ENCODE assay signal across 8 cellular contexts in the genomic region with DNA sequence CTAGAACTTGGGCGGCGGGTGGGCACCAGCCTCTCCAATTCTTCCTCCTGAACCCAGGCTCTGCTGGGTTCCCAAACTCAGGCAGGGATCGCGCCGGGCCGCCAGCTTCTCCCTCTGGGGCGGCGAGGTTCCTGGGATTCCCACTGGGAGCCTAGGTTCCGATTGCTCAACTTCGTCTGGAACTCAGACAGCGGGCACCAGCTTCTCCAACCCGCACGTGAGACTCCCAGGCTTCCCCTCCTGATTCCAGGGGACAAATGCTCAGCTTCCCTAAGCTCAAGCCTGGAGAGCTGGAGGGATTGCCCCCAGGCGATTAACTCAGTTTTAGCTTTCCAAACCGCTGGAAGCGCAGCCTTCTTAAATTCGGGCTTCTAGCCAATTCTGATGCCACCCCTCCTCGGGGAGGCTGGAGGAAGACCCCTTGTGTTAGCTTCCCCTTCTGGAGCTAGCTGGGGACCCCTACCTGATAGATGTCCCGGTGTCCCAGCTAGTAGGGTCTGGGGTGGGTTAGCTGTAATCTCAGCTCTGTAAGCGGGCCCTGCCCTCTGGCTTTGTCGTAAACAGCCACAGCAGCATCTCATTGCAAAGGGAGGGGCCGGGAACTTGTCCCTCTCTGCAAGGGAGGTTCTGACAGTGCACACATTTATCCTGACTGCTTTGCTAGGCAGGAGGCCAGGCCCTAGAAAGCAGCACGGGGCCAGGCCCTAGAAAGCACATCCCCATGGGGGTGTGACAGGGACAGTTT. TPM values are rescaled to one million over a fixed set of nuclear protein-coding genes. Genes with fewer than 3 reads are reported as not detected.
DNase-seq lines count a peak whose midpoint lies in the region; ATAC-seq and TF ChIP-seq lines count a peak whose summit lies in the region.

No MANE protein-coding gene starts in this region.

- H3K27ac ChIP-seq in cardiac muscle cell (no peak overlapping the region), iPS-18a (ENCODE audit: low read length) (no peak overlapping the region), stomach (peak overlapping the region in 4 of 5 donors; percentile 44 to 83 (median 77))

- no peak for TF ChIP-seq POLR2A in stomach (IDR thresholded peaks at IDR 0.05)

- H3K36me3 ChIP-seq in cardiac muscle cell (peaks cover 2% of the 10 kb centered on the region), iPS-18a (ENCODE audit: control insufficient read depth, low read depth, low read length) (peaks cover 3% of the 10 kb centered on the region), stomach (peaks cover 6 to 61% (median 55%) of the 10 kb centered on the region in 4 donors)

- ATAC-seq in Right ventricle myocardium inferior: no peak
- no peak for ATAC-seq in activated CD8-positive, alpha-beta T cell treated with anti-CD3 and anti-CD28 coated beads for 36 hours
- no peak for ATAC-seq in GM18858 (IDR thresholded peaks at IDR 0.05; ENCODE audit: unreplicated experiment)

- no peak overlapping the region for H3K27ac Mint-ChIP-seq in activated CD8-positive, alpha-beta T cell treated with anti-CD3 and anti-CD28 coated beads for 36 hours

- no peak for TF ChIP-seq CTCF in cardiac muscle cell (IDR thresholded peaks at IDR 0.05; ENCODE audit: low read depth, low read length)
- TF ChIP-seq CTCF in activated CD8-positive, alpha-beta T cell treated with anti-CD3 and anti-CD28 coated beads for 36 hours (IDR thresholded peaks at IDR 0.05): no peak
- no peak for TF ChIP-seq CTCF in stomach (IDR thresholded peaks at IDR 0.05)

- no peak for TF ChIP-seq EP300 in stomach (IDR thresholded peaks at IDR 0.05)

- DNase-seq in cardiac muscle cell (ENCODE audit: low read depth in 1 of 2, low spot score in 1 of 2) (peak in 1 of 2 donors; percentile 47), Right ventricle myocardium inferior (ENCODE audit: missing footprints) (no peak), stomach (no peak), LoVo (ENCODE audit: low spot score) (no peak), HCEC 1CT (no peak)
- DNase-seq in activated CD8-positive, alpha-beta T cell treated with anti-CD3 and anti-CD28 coated beads for 36 hours: no peak

- no peaks in the 10 kb centered on the region for H3K27me3 Mint-ChIP-seq in activated CD8-positive, alpha-beta T cell treated with anti-CD3 and anti-CD28 coated beads for 36 hours

- no peaks in the 10 kb centered on the region for H3K9me3 Mint-ChIP-seq in activated CD8-positive, alpha-beta T cell treated with anti-CD3 and anti-CD28 coated beads for 36 hours

- no peaks in the 10 kb centered on the region for H3K9me3 ChIP-seq in cardiac muscle cell (ENCODE audit: low read depth)
- H3K9me3 ChIP-seq in iPS-18a (ENCODE audit: control insufficient read depth, low read depth, low read length): no peaks in the 10 kb centered on the region
- no peaks in the 10 kb centered on the region for H3K9me3 ChIP-seq in stomach

- H3K4me3 ChIP-seq in cardiac muscle cell: peak overlapping the region; percentile 87
- H3K4me3 ChIP-seq in iPS-18a (ENCODE audit: low read length): peak overlapping the region; percentile 80
- peak overlapping the region; percentile 84 to 93 (median 89) for H3K4me3 ChIP-seq in stomach

- peak overlapping the region; percentile 72 for H3K4me3 Mint-ChIP-seq in activated CD8-positive, alpha-beta T cell treated with anti-CD3 and anti-CD28 coated beads for 36 hours

- no peaks in the 10 kb centered on the region for H3K27me3 ChIP-seq in cardiac muscle cell
- H3K27me3 ChIP-seq in iPS-18a (ENCODE audit: control insufficient read depth, insufficient read depth, low read length): no peaks in the 10 kb centered on the region
- H3K27me3 ChIP-seq in stomach: no peaks in the 10 kb centered on the region

- CTCF ChIA-PET in activated CD8-positive, alpha-beta T cell treated with anti-CD3 and anti-CD28 coated beads for 36 hours (lab: Charles Lee): interaction anchor here (0.8 to 3.5 kb wide), 7 partner anchors 10 to 277 kb away, joined by 3 to 16 read pairs (median 4); partner anchors contain the start of gene PNPLA6

- intact Hi-C loops in Right ventricle myocardium inferior (cut with DNase I) (no loop called here), stomach (cut with DNase I; ENCODE audit: low total_unique reads) (no loop called here)
- intact Hi-C loops in activated CD8-positive, alpha-beta T cell treated with anti-CD3 and anti-CD28 coated beads for 36 hours (cut with micrococcal nuclease): no loop called here

- POLR2A ChIA-PET in activated CD8-positive, alpha-beta T cell treated with anti-CD3 and anti-CD28 coated beads for 36 hours (lab: Charles Lee): interaction anchor here (1.0 to 3.7 kb wide), 5 partner anchors 11 to 104 kb away, joined by 3 to 44 read pairs (median 3); partner anchors contain the start of gene PNPLA6

- H3K4me1 ChIP-seq in cardiac muscle cell (ENCODE audit: low read depth): peaks cover 7% of the 10 kb centered on the region
- H3K4me1 ChIP-seq in iPS-18a (ENCODE audit: control insufficient read depth, low read depth, low read length): peaks cover 5% of the 10 kb centered on the region
- peaks cover 17 to 33% (median 27%) of the 10 kb centered on the region in 4 donors for H3K4me1 ChIP-seq in stomach

- peak overlapping the region; percentile 54 for H3K9ac ChIP-seq in iPS-18a (ENCODE audit: low read length)

- H3K36me3 Mint-ChIP-seq in activated CD8-positive, alpha-beta T cell treated with anti-CD3 and anti-CD28 coated beads for 36 hours (ENCODE audit: low read depth): no peaks in the 10 kb centered on the region

- peaks cover 5% of the 10 kb centered on the region for H3K4me1 Mint-ChIP-seq in activated CD8-positive, alpha-beta T cell treated with anti-CD3 and anti-CD28 coated beads for 36 hours (ENCODE audit: low read depth)

- WGBS in stomach, 5 donors: 2 to 7% (median 5%) methylated on average over 16 to 23 of the region's 23 CpGs

RNA-seq across cellular contexts. Expression of gene MCOLN1, which starts 0.7 kb away (rescaled TPM):
- total RNA-seq in cardiac muscle cell (5.8 and 6.9 TPM in 2 replicates), Right ventricle myocardium inferior (19.5 TPM), stomach (10 to 100 TPM in 3 of 5 donors, 1 to 10 TPM in 2; 5.1 to 56.6 (median 18.3) TPM)
- polyA plus RNA-seq in cardiac muscle cell (13.7 and 24.7 TPM in 2 replicates), stomach (10 to 100 TPM; 13.3 to 25.5 (median 19.2) TPM)
- 1 to 10 TPM; 7.9 to 9.2 TPM for total RNA-seq in activated CD8-positive, alpha-beta T cell treated with anti-CD3 and anti-CD28 coated beads for 36 hours

RNA-seq across cellular contexts. Expression of gene ZNF358, which starts 7.2 kb away (rescaled TPM):
- 95.1 and 99.6 TPM in 2 replicates for total RNA-seq in cardiac muscle cell
- polyA plus RNA-seq in cardiac muscle cell: 35.4 and 40.7 TPM in 2 replicates
- 89.6 TPM for total RNA-seq in Right ventricle myocardium inferior
- total RNA-seq in activated CD8-positive, alpha-beta T cell treated with anti-CD3 and anti-CD28 coated beads for 36 hours: 1 to 10 TPM; 4.8 to 6.5 TPM
- total RNA-seq in stomach: 100 to 1,000 TPM in 1 of 5 donors, 10 to 100 TPM in 3, 1 to 10 TPM in 1; 6.2 to 304 (median 84.0) TPM
- 10 to 100 TPM; 68.0 to 75.8 (median 72.4) TPM for polyA plus RNA-seq in stomach

RNA-seq across cellular contexts. Expression of gene PNPLA6, which starts 12.4 kb away (rescaled TPM):
- total RNA-seq in cardiac muscle cell (48.1 and 56.4 TPM in 2 replicates), Right ventricle myocardium inferior (50.6 TPM), stomach (100 to 1,000 TPM in 2 of 5 donors, 10 to 100 TPM in 3; 15.2 to 357 (median 70.1) TPM)
- polyA plus RNA-seq in cardiac muscle cell (21.5 and 29.3 TPM in 2 replicates), stomach (10 to 100 TPM; 31.3 to 38.4 (median 38.0) TPM)
- 10 to 100 TPM; 79.2 to 90.3 TPM for total RNA-seq in activated CD8-positive, alpha-beta T cell treated with anti-CD3 and anti-CD28 coated beads for 36 hours

RNA-seq across cellular contexts. Expression of gene PEX11G, which starts 34.3 kb away (rescaled TPM):
- 5.5 and 6.5 TPM in 2 replicates for total RNA-seq in cardiac muscle cell
- polyA plus RNA-seq in cardiac muscle cell: 6.1 and 11.2 TPM in 2 replicates
- total RNA-seq in Right ventricle myocardium inferior: 1.2 TPM
- total RNA-seq in activated CD8-positive, alpha-beta T cell treated with anti-CD3 and anti-CD28 coated beads for 36 hours: 1 to 10 TPM; 1.4 to 1.5 TPM
- 1 to 10 TPM in 2 of 5 donors, not detected in 3; 3.9 to 5.2 TPM for total RNA-seq in stomach
- polyA plus RNA-seq in stomach: 1 to 10 TPM; 5.5 to 8.8 (median 5.8) TPM

Comparison
In these comparisons a context has a peak if more than half of its experiments do, and no peak if none do; other contexts are left out.
1. H3K27ac ChIP-seq: peak in stomach (4 of 5); none in cardiac muscle cell (single experiment) and iPS-18a (single experiment).
2. Peak in every context shown above with its lines, with median percentiles within 50 percentile points of each other: H3K4me3 ChIP-seq.